18 cellular contexts compared by ENCODE assay signal in the genomic region with DNA sequence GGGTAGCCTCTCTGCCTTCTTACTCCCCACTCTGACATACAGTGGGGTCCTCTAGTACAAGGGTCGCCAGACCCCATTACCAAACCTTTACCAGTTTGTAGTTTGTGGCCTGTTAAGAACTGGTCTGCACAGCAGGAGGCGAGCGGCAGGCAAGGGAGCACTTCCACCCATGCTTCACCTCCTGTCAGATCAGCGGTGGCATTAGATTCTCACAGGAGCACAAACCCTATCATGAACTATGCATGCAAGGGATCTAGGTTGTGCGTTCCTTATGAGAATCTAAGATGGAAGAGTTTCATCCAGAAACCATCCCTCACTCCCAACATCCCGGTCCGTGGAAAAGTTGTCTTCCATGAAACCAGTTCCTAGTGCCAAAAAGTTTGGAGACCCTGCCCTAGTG.
"Had no signal": no experiment of that assay in that cellular context is flagged by ENCODE, and none has a peak within 500 bp of the region (broad histone marks: within the 10 kb centered on the region; RNA-seq: fewer than 3 reads in every experiment).

No MANE protein-coding gene starts in this region.

- DNase-seq: IMR-90, Karpas-422, KG1, MM.1S, NCI-H1092 treated with DMSO at 0.1 percent for 48 hours, NCI-H1436, NCI-H187, NCI-H2029, NCI-H2081 treated with DMSO at 0.1 percent for 48 hours, NCI-H2171, NCI-H226, NCI-H446, NCI-H510A, NCI-H524 treated with DMSO at 0.1 percent for 48 hours, NCI-H69, NCI-H774, SHP77 had no signal

- H3K27ac ChIP-seq: RWPE1 had no signal
